In genomic region chr9:126702501-126703329, GRCh38 we compare ENCODE assay signal across 8 cellular contexts.
DNase-seq lines count a peak whose midpoint lies in the region; ATAC-seq and TF ChIP-seq lines count a peak whose summit lies in the region.

No MANE protein-coding gene starts in this region.

- CTCF ChIA-PET in PC-3 (lab: Charles Lee), result no interaction called here

- no peak overlapping the region for H3K27ac ChIP-seq in PC-3 (ENCODE audit: low read length)

- ATAC-seq in PC-3 (no peak), HG03139 (IDR thresholded peaks at IDR 0.05; ENCODE audit: unreplicated experiment) (no peak)
- ATAC-seq in central memory CD8-positive, alpha-beta T cell (replicated peaks; ENCODE audit: extremely low read depth, poor library complexity, severe bottlenecking), result peak; percentile 22

- H3K27ac Mint-ChIP-seq in central memory CD8-positive, alpha-beta T cell (ENCODE audit: low read depth), result no peak overlapping the region
- no peak overlapping the region for H3K27ac Mint-ChIP-seq in nephron

- TF ChIP-seq CTCF in GM12864 (IDR thresholded peaks at IDR 0.05; ENCODE audit: low read depth, low read length, missing control alignments) (peak; percentile 78), PC-3 (conservative IDR thresholded peaks at IDR 0.05; ENCODE audit: low read depth, low read length) (peak; percentile 73), nephron (IDR thresholded peaks at IDR 0.05; ENCODE audit: unreplicated experiment in 3 of 3) (peak; percentile 60 to 74 (median 71))

- H3K9ac ChIP-seq in PC-3 (ENCODE audit: low read length), result no peak overlapping the region

- H4K20me1 ChIP-seq in PC-3 (ENCODE audit: low read length), result no peaks in the 10 kb centered on the region

- POLR2A ChIA-PET in PC-3 (lab: Charles Lee; ENCODE audit: unreplicated experiment), result no interaction called here

- peaks cover 12% of the 10 kb centered on the region for H3K4me1 Mint-ChIP-seq in central memory CD8-positive, alpha-beta T cell
- H3K4me1 Mint-ChIP-seq in nephron, result peaks cover 7% of the 10 kb centered on the region

- BruUV-seq in PC-3 (replicated peaks; lab: Mats Ljungman, UMichigan), result no TSS peak

- DNase-seq in GM12864 (ENCODE audit: low read depth), result no peak
- DNase-seq in PC-3, result no peak
- DNase-seq in central memory CD8-positive, alpha-beta T cell (ENCODE audit: low spot score in 2 of 2), result no peak
- DNase-seq in hippocampal formation (lab: John Stamatoyannopoulos, UW), result no peak
- DNase-seq in DMS114 treated with DMSO at 0.1 percent for 48 hours (lab: John Stamatoyannopoulos, UW; ENCODE audit: unreplicated experiment), result no peak
- no peak for DNase-seq in KG1 (lab: John Stamatoyannopoulos, UW)

- H3K36me3 Mint-ChIP-seq in central memory CD8-positive, alpha-beta T cell (ENCODE audit: insufficient read depth), result peaks cover 2% of the 10 kb centered on the region
- no peaks in the 10 kb centered on the region for H3K36me3 Mint-ChIP-seq in nephron (ENCODE audit: low read depth)

- H3K4me3 Mint-ChIP-seq in central memory CD8-positive, alpha-beta T cell, result no peak overlapping the region
- H3K4me3 Mint-ChIP-seq in nephron, result no peak overlapping the region

- peaks cover 69% of the 10 kb centered on the region for H3K27me3 Mint-ChIP-seq in central memory CD8-positive, alpha-beta T cell
- H3K27me3 Mint-ChIP-seq in nephron (ENCODE audit: low read depth), result peaks cover 81% of the 10 kb centered on the region

- intact Hi-C loops in PC-3 (cut with micrococcal nuclease), result no loop called here

- H3K27me3 ChIP-seq in PC-3 (ENCODE audit: low read length), result no peaks in the 10 kb centered on the region

- no peaks in the 10 kb centered on the region for H3K9me3 ChIP-seq in PC-3 (ENCODE audit: low read length)

- H3K4me1 ChIP-seq in PC-3 (ENCODE audit: insufficient read depth, low read length), result peaks cover 15% of the 10 kb centered on the region

- H3K36me3 ChIP-seq in PC-3 (ENCODE audit: low read depth, low read length), result no peaks in the 10 kb centered on the region

- H3K9me2 ChIP-seq in PC-3 (replicated peaks; ENCODE audit: low read length), result no peaks in the 10 kb centered on the region

- no peak overlapping the region for H3K4me2 ChIP-seq in PC-3 (ENCODE audit: low read length)

- no peaks in the 10 kb centered on the region for H3K9me3 Mint-ChIP-seq in central memory CD8-positive, alpha-beta T cell
- H3K9me3 Mint-ChIP-seq in nephron, result no peaks in the 10 kb centered on the region

- no peak overlapping the region for H3K4me3 ChIP-seq in GM12864 (ENCODE audit: low read depth, low read length)
- no peak overlapping the region for H3K4me3 ChIP-seq in PC-3 (ENCODE audit: low read length)

- H2AFZ ChIP-seq in PC-3 (ENCODE audit: low read length), result no peak overlapping the region

- no peaks in the 10 kb centered on the region for H3K79me2 ChIP-seq in PC-3 (ENCODE audit: low read length)

- H3F3A ChIP-seq in PC-3 (ENCODE audit: low read length, unreplicated experiment), result no peaks in the 10 kb centered on the region
